In the genomic region with DNA sequence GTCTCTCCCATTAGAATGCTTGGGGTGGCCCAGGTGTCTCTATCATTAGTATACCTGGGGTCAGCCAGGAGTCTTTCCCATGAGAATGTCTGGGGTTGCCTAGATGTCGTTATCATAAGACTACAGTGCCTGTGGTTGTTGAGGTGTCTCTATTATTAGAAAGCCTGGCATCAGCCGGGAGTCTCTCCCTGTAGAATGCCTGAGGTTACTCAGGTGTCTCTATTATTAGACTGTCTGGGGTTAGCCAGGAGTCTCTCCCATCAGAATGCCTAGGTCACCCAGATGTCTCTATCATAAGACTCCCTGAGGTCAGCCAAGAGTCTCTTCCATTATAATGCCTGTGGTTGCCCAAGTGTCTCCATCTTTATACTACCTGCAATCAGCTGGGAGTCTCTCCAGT, we compare ENCODE assay signal across 25 cellular contexts.
"Had no signal": no experiment of that assay in that cellular context is flagged by ENCODE, and none has a peak within 500 bp of the region (broad histone marks: within the 10 kb centered on the region; RNA-seq: fewer than 3 reads in every experiment).

No MANE protein-coding gene starts in this region.

- H3K4me1 ChIP-seq: esophagus squamous epithelium, pancreas, spleen, thyroid gland had no signal

- DNase-seq: cortex of kidney; effector memory CD8-positive, alpha-beta T cell; erythroblast; esophagus squamous epithelium; foreskin melanocyte; glutamatergic neuron; heart right ventricle; hippocampal formation; kidney glomerular epithelial cell; left colon; mesenchymal stem cell; mucosa of descending colon; naive B cell; pancreas; spleen; stimulated activated CD4-positive, alpha-beta T cell treated with anti-CD3 and anti-CD28 coated beads, Interleukin-2, amount 100 ng/mL, for 48 hours; stimulated activated naive B cell treated with anti-CD40 and anti-IgM and Interleukin-4, amounts not matched to agents 10 μg/mL and 1 μg/mL and 100 μg/mL, for 72 hours; stimulated activated naive CD8-positive, alpha-beta T cell treated with anti-CD3 and anti-CD28 coated beads, Interleukin-15, amount 100 ng/mL, for 72 hours; thyroid gland; trophoblast cell had no signal

- H3K27ac ChIP-seq: esophagus squamous epithelium, neutrophil, pancreas, spleen, thyroid gland had no signal

- FAIRE-seq: endometrium, islet of Langerhans, pancreas had no signal

- H3K4me3 ChIP-seq: esophagus squamous epithelium, heart right ventricle, mucosa of descending colon, pancreas, spleen, thyroid gland had no signal

- H3K27me3 ChIP-seq: esophagus squamous epithelium, heart right ventricle, neutrophil, pancreas, spleen, thyroid gland had no signal

- H3K9me3 ChIP-seq: neutrophil, pancreas, thyroid gland had no signal

- H3K36me3 ChIP-seq: esophagus squamous epithelium, heart right ventricle, neutrophil, pancreas, spleen, thyroid gland had no signal

- ATAC-seq: effector memory CD8-positive, alpha-beta T cell; left colon; mucosa of descending colon; natural killer cell treated with Interleukin-12 subunit alpha and Interleukin-12 subunit beta and Interleukin-15 and Interleukin-18, amount 100 ng/mL, for 72 hours; pancreas; sciatic nerve; stimulated activated naive B cell treated with anti-CD40 and anti-IgM and Interleukin-4, amounts not matched to agents 10 μg/mL and 1 μg/mL and 100 μg/mL, for 72 hours; stimulated activated naive CD8-positive, alpha-beta T cell treated with anti-CD3 and anti-CD28 coated beads, Interleukin-15, amount 100 ng/mL, for 72 hours had no signal
